In genomic region chr6:155050311-155050710, GRCh38 we compare ENCODE assay signal across 10 cellular contexts. TPM values are rescaled to one million over a fixed set of nuclear protein-coding genes. Genes with fewer than 3 reads are reported as not detected.
DNase-seq lines count a peak whose midpoint lies in the region; ATAC-seq and TF ChIP-seq lines count a peak whose summit lies in the region.
"Had no signal": no experiment of that assay in that cellular context is flagged by ENCODE, and none has a peak within 500 bp of the region (broad histone marks: within the 10 kb centered on the region; RNA-seq: fewer than 3 reads in every experiment).

No MANE protein-coding gene starts in this region.

- H3K4me3 Mint-ChIP-seq in CD4-positive, CD25-positive, alpha-beta regulatory T cell: no peak overlapping the region
- no peak overlapping the region for H3K4me3 Mint-ChIP-seq in activated naive CD8-positive, alpha-beta T cell treated with anti-CD3 and anti-CD28 coated beads, Interleukin-2, amount 50 U/mL, for 24 hours

- H3K27ac Mint-ChIP-seq in CD4-positive, CD25-positive, alpha-beta regulatory T cell: peak overlapping the region in 1 of 3 donors; percentile 83
- H3K27ac Mint-ChIP-seq in activated naive CD8-positive, alpha-beta T cell treated with anti-CD3 and anti-CD28 coated beads, Interleukin-2, amount 50 U/mL, for 24 hours: peak overlapping the region; percentile 82

- no peak overlapping the region for H3K27ac ChIP-seq in CD4-positive, CD25-positive, alpha-beta regulatory T cell (ENCODE audit: insufficient read depth, low read length, poor library complexity, severe bottlenecking)
- H3K27ac ChIP-seq: BLaER1 had no signal

- no peaks in the 10 kb centered on the region for H3K36me3 Mint-ChIP-seq in CD4-positive, CD25-positive, alpha-beta regulatory T cell
- H3K36me3 Mint-ChIP-seq in activated naive CD8-positive, alpha-beta T cell treated with anti-CD3 and anti-CD28 coated beads, Interleukin-2, amount 50 U/mL, for 24 hours (ENCODE audit: low read depth): no peaks in the 10 kb centered on the region

- H3K27me3 Mint-ChIP-seq in CD4-positive, CD25-positive, alpha-beta regulatory T cell: no peaks in the 10 kb centered on the region
- peaks cover 6% of the 10 kb centered on the region for H3K27me3 Mint-ChIP-seq in activated naive CD8-positive, alpha-beta T cell treated with anti-CD3 and anti-CD28 coated beads, Interleukin-2, amount 50 U/mL, for 24 hours

- in situ Hi-C loops in KBM-7 (cut with MboI; ENCODE audit: low pct_unique_long_range_greater_than_20kb, low sequenced_read_pairs): no loop called here

- peaks cover 0 to 2% (median 0%) of the 10 kb centered on the region in 7 donors for H3K9me3 Mint-ChIP-seq in CD4-positive, CD25-positive, alpha-beta regulatory T cell
- H3K9me3 Mint-ChIP-seq in activated naive CD8-positive, alpha-beta T cell treated with anti-CD3 and anti-CD28 coated beads, Interleukin-2, amount 50 U/mL, for 24 hours: no peaks in the 10 kb centered on the region

- no peaks in the 10 kb centered on the region for H3K36me3 ChIP-seq in CD4-positive, CD25-positive, alpha-beta regulatory T cell (ENCODE audit: control insufficient read depth, insufficient read depth, low read length)
- H3K36me3 ChIP-seq: BLaER1 had no signal

- H3K9me3 ChIP-seq in CD4-positive, CD25-positive, alpha-beta regulatory T cell (ENCODE audit: control insufficient read depth in 2 of 2, low read length in 2 of 2): no peaks in the 10 kb centered on the region
- H3K9me3 ChIP-seq: BLaER1 had no signal

- no peak for TF ChIP-seq POLR2A in erythroblast (IDR thresholded peaks at IDR 0.05; ENCODE audit: low read length)

- no peaks in the 10 kb centered on the region for H3K4me1 ChIP-seq in CD4-positive, CD25-positive, alpha-beta regulatory T cell (ENCODE audit: control insufficient read depth, insufficient read depth, low read length, poor library complexity, severe bottlenecking)

- no peaks in the 10 kb centered on the region for H3K27me3 ChIP-seq in CD4-positive, CD25-positive, alpha-beta regulatory T cell (ENCODE audit: control insufficient read depth, insufficient read depth, low read length)
- H3K27me3 ChIP-seq: BLaER1 had no signal

- TF ChIP-seq CTCF in GM20000 (IDR thresholded peaks at IDR 0.05; ENCODE audit: extremely low read depth, missing control alignments): no peak

- peak in 2 of 3 donors; percentile 2 to 77 for DNase-seq in CD4-positive, CD25-positive, alpha-beta regulatory T cell
- DNase-seq in GM20000 (ENCODE audit: low spot score) (peak; percentile 54), HuH-7 (ENCODE audit: low spot score) (no peak), NCI-H510A treated with DMSO at 0.1 percent for 48 hours (lab: John Stamatoyannopoulos, UW) (no peak), erythroblast (lab: John Stamatoyannopoulos, UW) (no peak), KBM-7 (no peak)
- DNase-seq in activated naive CD8-positive, alpha-beta T cell treated with anti-CD3 and anti-CD28 coated beads, Interleukin-2, amount 50 U/mL, for 24 hours: peak; percentile 32

- no peak overlapping the region for H3K4me3 ChIP-seq in CD4-positive, CD25-positive, alpha-beta regulatory T cell (ENCODE audit: low read depth, low read length)
- H3K4me3 ChIP-seq: BLaER1 had no signal

- peaks cover 3 to 13% (median 7%) of the 10 kb centered on the region in 4 donors for H3K4me1 Mint-ChIP-seq in CD4-positive, CD25-positive, alpha-beta regulatory T cell
- H3K4me1 Mint-ChIP-seq in activated naive CD8-positive, alpha-beta T cell treated with anti-CD3 and anti-CD28 coated beads, Interleukin-2, amount 50 U/mL, for 24 hours: peaks cover 26% of the 10 kb centered on the region

- ATAC-seq in CD4-positive, CD25-positive, alpha-beta regulatory T cell (ENCODE audit: low read depth in 2 of 2): peak; percentile 52 to 80
- peak; percentile 93 for ATAC-seq in HG03469 (IDR thresholded peaks at IDR 0.05; ENCODE audit: unreplicated experiment)
- ATAC-seq in activated naive CD8-positive, alpha-beta T cell treated with anti-CD3 and anti-CD28 coated beads, Interleukin-2, amount 50 U/mL, for 24 hours: peak; percentile 96
- ATAC-seq: Panc1 had no signal

RNA-seq across cellular contexts. Expression of gene TIAM2, which starts 55.2 kb away (rescaled TPM):
- total RNA-seq in CD4-positive, CD25-positive, alpha-beta regulatory T cell: 5.9 TPM
- polyA plus RNA-seq in CD4-positive, CD25-positive, alpha-beta regulatory T cell: 1 to 10 TPM in 3 of 4 donors, under 1 TPM in 1; 0.66 to 2.0 (median 1.2) TPM

Comparison
In these comparisons a context has a peak if more than half of its experiments do, and no peak if none do; other contexts are left out.
1. DNase-seq: peak in CD4-positive, CD25-positive, alpha-beta regulatory T cell (2 of 3), GM20000 (single experiment) and activated naive CD8-positive, alpha-beta T cell treated with anti-CD3 and anti-CD28 coated beads, Interleukin-2, amount 50 U/mL, for 24 hours (single experiment); none in HuH-7 (single experiment), NCI-H510A treated with DMSO at 0.1 percent for 48 hours (single experiment), erythroblast (0 of 2) and KBM-7 (single experiment).
2. Peak in every context shown above with its lines, with median percentiles within 50 percentile points of each other: ATAC-seq.